Comparison of ENCODE assay signal across 8 cellular contexts in genomic region chr3:152298393-152299242, GRCh38. TPM values are rescaled to one million over a fixed set of nuclear protein-coding genes. Genes with fewer than 3 reads are reported as not detected.
DNase-seq lines count a peak whose midpoint lies in the region; ATAC-seq and TF ChIP-seq lines count a peak whose summit lies in the region.

No MANE protein-coding gene starts in this region.

- H3K9me3 ChIP-seq in mucosa of stomach (ENCODE audit: control insufficient read depth, low read length) (no peaks in the 10 kb centered on the region), thymus (ENCODE audit: control insufficient read depth) (no peaks in the 10 kb centered on the region)

- H3K4me3 ChIP-seq in epithelial cell of esophagus (ENCODE audit: low read length) (peak overlapping the region; percentile 45), mucosa of stomach (ENCODE audit: low read length) (peak overlapping the region; percentile 28), thymus (ENCODE audit: low read length) (peak overlapping the region; percentile 15)

- ATAC-seq in GM18858 (IDR thresholded peaks at IDR 0.05; ENCODE audit: unreplicated experiment), result peak; percentile 52
- ATAC-seq in HG03103 (IDR thresholded peaks at IDR 0.05; ENCODE audit: low read depth, unreplicated experiment), result peak; percentile 60

- peak overlapping the region; percentile 80 for H3K27ac ChIP-seq in thymus (ENCODE audit: low read depth)

- H3K9ac ChIP-seq in mucosa of stomach (ENCODE audit: low read length), result peak overlapping the region; percentile 52

- H3K27me3 ChIP-seq in mucosa of stomach (ENCODE audit: control insufficient read depth, insufficient read depth, low read length) (no peaks in the 10 kb centered on the region), thymus (ENCODE audit: control insufficient read depth, insufficient read depth) (no peaks in the 10 kb centered on the region)

- DNase-seq in AG09319 (ENCODE audit: extremely low read depth, low read depth), result peak; percentile 98
- DNase-seq in NCI-H446 treated with DMSO at 0.1 percent for 48 hours (lab: John Stamatoyannopoulos, UW), result peak; percentile 90
- peak; percentile 38 to 53 for DNase-seq in activated CD4-positive, alpha-beta T cell treated with anti-CD3 and anti-CD28 coated beads, Interleukin-2, amount 50 U/mL, for 48 hours
- DNase-seq in epithelial cell of esophagus (ENCODE audit: low read depth), result peak; percentile 93

- no peaks in the 10 kb centered on the region for H3K36me3 ChIP-seq in mucosa of stomach (ENCODE audit: control insufficient read depth, insufficient read depth, low read length)
- H3K36me3 ChIP-seq in thymus (ENCODE audit: control insufficient read depth, insufficient read depth), result peaks cover 19% of the 10 kb centered on the region

- 47% methylated on average over 14 of the region's 14 CpGs for WGBS in thymus

- TF ChIP-seq CTCF in AG09319 (IDR thresholded peaks at IDR 0.05; ENCODE audit: low read depth, low read length), result no peak
- TF ChIP-seq CTCF in epithelial cell of esophagus (IDR thresholded peaks at IDR 0.05; ENCODE audit: insufficient read depth, low read depth, low read length, missing control alignments), result no peak

- H3K4me1 ChIP-seq in mucosa of stomach (ENCODE audit: control insufficient read depth, insufficient read depth, low read length) (peaks cover 21% of the 10 kb centered on the region), thymus (ENCODE audit: control insufficient read depth, insufficient read depth, low read length) (peaks cover 10% of the 10 kb centered on the region)

RNA-seq across cellular contexts. Expression of gene MBNL1, which starts 29.9 kb away (rescaled TPM):
- polyA plus RNA-seq in thymus, result 89.0 TPM

Comparison
In these comparisons a context has a peak if more than half of its experiments do, and no peak if none do; other contexts are left out.
1. Peak in every context shown above with its lines: DNase-seq, ATAC-seq, H3K4me3 ChIP-seq and H3K27ac ChIP-seq.
2. DNase-seq: peak in every context shown above with its lines; median percentile 98 in AG09319; 93 in epithelial cell of esophagus; 90 in NCI-H446 treated with DMSO at 0.1 percent for 48 hours; 46 in activated CD4-positive, alpha-beta T cell treated with anti-CD3 and anti-CD28 coated beads, Interleukin-2, amount 50 U/mL, for 48 hours.